ENCODE assay signal across 17 cellular contexts in genomic region chr11:78207532-78208256, GRCh38. TPM values are rescaled to one million over a fixed set of nuclear protein-coding genes. Genes with fewer than 3 reads are reported as not detected.
DNase-seq lines count a peak whose midpoint lies in the region; ATAC-seq and TF ChIP-seq lines count a peak whose summit lies in the region.
"Had no signal": no experiment of that assay in that cellular context is flagged by ENCODE, and none has a peak within 500 bp of the region (broad histone marks: within the 10 kb centered on the region; RNA-seq: fewer than 3 reads in every experiment).

No MANE protein-coding gene starts in this region.

- H3K27me3 ChIP-seq in GM23248 (replicated peaks; ENCODE audit: insufficient read depth) (no peaks in the 10 kb centered on the region), ascending aorta (no peaks in the 10 kb centered on the region)

- peak; percentile 8 for DNase-seq in activated naive CD4-positive, alpha-beta T cell treated with anti-CD3 and anti-CD28 coated beads, Interleukin-2, amount 10 ng/mL, durations not matched to agents 7 days and 5 days
- no peak for DNase-seq in activated naive CD4-positive, alpha-beta T cell treated with anti-CD3 and anti-CD28 coated beads, Interleukin-2, amount 50 U/mL, for 16 hours
- DNase-seq in GM23248 (no peak), ascending aorta (ENCODE audit: low spot score in 2 of 2) (no peak), sciatic nerve (ENCODE audit: low spot score) (peak; percentile 40), coronary artery (ENCODE audit: low spot score) (no peak), iPS-NIHi11 (ENCODE audit: low spot score) (no peak)
- DNase-seq: C1 segment of cervical spinal cord; NCI-H1436; NCI-H2081 treated with DMSO at 0.1 percent for 48 hours; NCI-H2227 treated with DMSO at 0.1 percent for 48 hours; NCI-H526 treated with DMSO at 0.1 percent for 48 hours; NK-92 treated with Interleukin-12 subunit alpha and Interleukin-12 subunit beta, amount 100 ng/mL, for 24 hours; OCI-M1; RPMI8226 had no signal

- H3K27me3 Mint-ChIP-seq in activated naive CD4-positive, alpha-beta T cell treated with anti-CD3 and anti-CD28 coated beads, Interleukin-2, amount 10 ng/mL, durations not matched to agents 7 days and 5 days, result no peaks in the 10 kb centered on the region

- intact Hi-C loops in ascending aorta (cut with DNase I), result no loop called here
- intact Hi-C loops in sciatic nerve (cut with DNase I), result no loop called here

- peaks cover 5% of the 10 kb centered on the region; the same call in 1 of the 2 replicates for H3K36me3 ChIP-seq in GM23248 (ENCODE audit: low read depth)
- peaks cover 52 to 76% of the 10 kb centered on the region in 2 donors for H3K36me3 ChIP-seq in ascending aorta

- H3K9me3 ChIP-seq in GM23248 (ENCODE audit: low read depth) (no peaks in the 10 kb centered on the region), ascending aorta (no peaks in the 10 kb centered on the region)

- no peaks in the 10 kb centered on the region for H4K20me1 ChIP-seq in GM23248 (ENCODE audit: insufficient read depth)

- 82 to 86% methylated on average over 11 of the region's 11 CpGs for WGBS in GM23248 (ENCODE audit: low coverage in 1 of 2, low lambda C conversion rate in 2 of 2, missing lambda C conversion rate in 2 of 2), 2 experiments

- H3K9ac ChIP-seq in GM23248, result no peak overlapping the region

- no peaks in the 10 kb centered on the region for H3K9me3 Mint-ChIP-seq in activated naive CD4-positive, alpha-beta T cell treated with anti-CD3 and anti-CD28 coated beads, Interleukin-2, amount 10 ng/mL, durations not matched to agents 7 days and 5 days

- in situ Hi-C loops in GM23248 (cut with MboI), result no loop called here

- no peaks in the 10 kb centered on the region for H3K9me2 ChIP-seq in GM23248 (ENCODE audit: insufficient read depth)

- H3K4me3 ChIP-seq in GM23248, result no peak overlapping the region
- H3K4me3 ChIP-seq in ascending aorta, result no peak overlapping the region
- H3K4me3 ChIP-seq in coronary artery, result no peak overlapping the region
- H3K4me3 ChIP-seq: HAP-1 had no signal

- H2AFZ ChIP-seq in GM23248, result no peak overlapping the region

- peaks cover 54% of the 10 kb centered on the region for H3K36me3 Mint-ChIP-seq in activated naive CD4-positive, alpha-beta T cell treated with anti-CD3 and anti-CD28 coated beads, Interleukin-2, amount 10 ng/mL, durations not matched to agents 7 days and 5 days

- CTCF ChIA-PET in activated naive CD4-positive, alpha-beta T cell treated with anti-CD3 and anti-CD28 coated beads, Interleukin-2, amount 10 ng/mL, durations not matched to agents 7 days and 5 days (lab: Charles Lee), result no interaction called here

- TF ChIP-seq CTCF in ascending aorta (IDR thresholded peaks at IDR 0.05) (no peak), coronary artery (IDR thresholded peaks at IDR 0.05) (no peak)

- peaks cover 16% of the 10 kb centered on the region; the same call in 1 of the 2 replicates for H3F3A ChIP-seq in GM23248 (ENCODE audit: insufficient read depth)

- H3K4me2 ChIP-seq in GM23248 (ENCODE audit: unreplicated experiment), result no peak overlapping the region

- peaks cover 28% of the 10 kb centered on the region for H3K4me1 Mint-ChIP-seq in activated naive CD4-positive, alpha-beta T cell treated with anti-CD3 and anti-CD28 coated beads, Interleukin-2, amount 10 ng/mL, durations not matched to agents 7 days and 5 days

- ATAC-seq in sciatic nerve (no peak), GM18858 (IDR thresholded peaks at IDR 0.05; ENCODE audit: unreplicated experiment) (no peak)

- no peak overlapping the region for H3K27ac Mint-ChIP-seq in activated naive CD4-positive, alpha-beta T cell treated with anti-CD3 and anti-CD28 coated beads, Interleukin-2, amount 10 ng/mL, durations not matched to agents 7 days and 5 days

- peaks cover 21% of the 10 kb centered on the region for H3K79me2 ChIP-seq in GM23248 (ENCODE audit: insufficient read depth)

- peak overlapping the region; percentile 3; the same call in 1 of the 2 replicates for H3K27ac ChIP-seq in GM23248
- H3K27ac ChIP-seq in ascending aorta, result peak overlapping the region; percentile 6 to 34
- H3K27ac ChIP-seq in coronary artery, result peak overlapping the region in 1 of 2 donors; percentile 0

- H3K4me3 Mint-ChIP-seq in activated naive CD4-positive, alpha-beta T cell treated with anti-CD3 and anti-CD28 coated beads, Interleukin-2, amount 10 ng/mL, durations not matched to agents 7 days and 5 days, result no peak overlapping the region

- H3K4me1 ChIP-seq in GM23248 (ENCODE audit: insufficient read depth) (peaks cover 14% of the 10 kb centered on the region), ascending aorta (no peaks in the 10 kb centered on the region)
- H3K4me1 ChIP-seq: HAP-1 had no signal

RNA-seq across cellular contexts. Expression of gene USP35, which starts 19.0 kb away (rescaled TPM):
- 7.0 and 8.9 TPM in 2 replicates for total RNA-seq in GM23248 (2014; rRNA removed; shearing (Covaris generic))
- polyA plus RNA-seq in GM23248 (2016; fragmentation: Nextera tagmentation; extraction: Ambion mirVana), result 2.2 and 2.7 TPM in 2 replicates
- total RNA-seq in ascending aorta (34.0 TPM), sciatic nerve (11.5 TPM)

RNA-seq across cellular contexts. Expression of gene KCTD21, which starts 19.3 kb away (rescaled TPM):
- 7.5 and 13.1 TPM in 2 replicates for total RNA-seq in GM23248 (2014; rRNA removed; shearing (Covaris generic))
- polyA plus RNA-seq in GM23248 (2016; fragmentation: Nextera tagmentation; extraction: Ambion mirVana), result 5.7 and 7.6 TPM in 2 replicates
- total RNA-seq in ascending aorta, result 30.7 TPM
- total RNA-seq in sciatic nerve, result 13.7 TPM

Comparison
In these comparisons a context has a peak if more than half of its experiments do, and no peak if none do; other contexts are left out.
1. DNase-seq: peak in activated naive CD4-positive, alpha-beta T cell treated with anti-CD3 and anti-CD28 coated beads, Interleukin-2, amount 10 ng/mL, durations not matched to agents 7 days and 5 days (single experiment) and sciatic nerve (single experiment); none in activated naive CD4-positive, alpha-beta T cell treated with anti-CD3 and anti-CD28 coated beads, Interleukin-2, amount 50 U/mL, for 16 hours (single experiment), GM23248 (single experiment), ascending aorta (0 of 2), coronary artery (single experiment) and iPS-NIHi11 (single experiment).